In genomic region chr17:14153374-14153773, GRCh38 we compare ENCODE assay signal across 26 cellular contexts.
"Had no signal": no experiment of that assay in that cellular context is flagged by ENCODE, and none has a peak within 500 bp of the region (broad histone marks: within the 10 kb centered on the region; RNA-seq: fewer than 3 reads in every experiment).

No MANE protein-coding gene starts in this region.

- DNase-seq: activated B cell treated with CpG ODN at 0.5 μM for 24 hours; activated CD4-positive, alpha-beta T cell treated with anti-CD3 and anti-CD28 coated beads for 48 hours; activated CD4-positive, alpha-beta T cell treated with anti-CD3 and anti-CD28 coated beads, Interleukin-2, amount 50 U/mL, for 1 hour; activated CD4-positive, alpha-beta T cell treated with anti-CD3 and anti-CD28 coated beads, Interleukin-2, amount 50 U/mL, for 48 hours; activated CD8-positive, alpha-beta memory T cell treated with anti-CD3 and anti-CD28 coated beads for 24 hours; activated CD8-positive, alpha-beta T cell treated with anti-CD3 and anti-CD28 coated beads for 36 hours; activated effector memory CD4-positive, alpha-beta T cell treated with Interleukin-2 at 50 U/mL for 16 hours; activated gamma-delta T cell treated with Interleukin-2 at 50 U/mL for 16 hours; activated naive CD4-positive, alpha-beta T cell treated with anti-CD3 and anti-CD28 coated beads, Interleukin-2, amount 50 U/mL, for 16 hours; activated naive CD4-positive, alpha-beta T cell treated with Interleukin-2 at 50 U/mL for 16 hours; activated T-cell treated with anti-CD3 and anti-CD28 coated beads, Interleukin-2, amount 50 U/mL, for 4 hours; amniotic stem cell; anterior cingulate cortex; brain microvascular endothelial cell; cortex of kidney; dermis blood vessel endothelial cell; effector CD4-positive, alpha-beta T cell; effector memory CD8-positive, alpha-beta T cell; erythroblast; foreskin keratinocyte; gastrocnemius medialis; glutamatergic neuron; T-helper 2 cell; WERI-Rb-1 had no signal

- ATAC-seq: activated CD4-positive, CD25-positive, alpha-beta regulatory T cell treated with anti-CD3 and anti-CD28 coated beads, Interleukin-2, amount 50 U/mL, for 24 hours; activated CD8-positive, alpha-beta T cell treated with anti-CD3 and anti-CD28 coated beads for 36 hours; activated T-cell treated with anti-CD3 and anti-CD28 coated beads, Interleukin-2, amount 50 U/mL, for 4 hours; activated T-helper 17 cell treated with anti-CD3 and anti-CD28 coated beads, Interleukin-2, amount 50 U/mL, for 72 hours; effector memory CD8-positive, alpha-beta T cell; foreskin keratinocyte had no signal
